ENCODE assay signal across 1 cellular context in the genomic region with DNA sequence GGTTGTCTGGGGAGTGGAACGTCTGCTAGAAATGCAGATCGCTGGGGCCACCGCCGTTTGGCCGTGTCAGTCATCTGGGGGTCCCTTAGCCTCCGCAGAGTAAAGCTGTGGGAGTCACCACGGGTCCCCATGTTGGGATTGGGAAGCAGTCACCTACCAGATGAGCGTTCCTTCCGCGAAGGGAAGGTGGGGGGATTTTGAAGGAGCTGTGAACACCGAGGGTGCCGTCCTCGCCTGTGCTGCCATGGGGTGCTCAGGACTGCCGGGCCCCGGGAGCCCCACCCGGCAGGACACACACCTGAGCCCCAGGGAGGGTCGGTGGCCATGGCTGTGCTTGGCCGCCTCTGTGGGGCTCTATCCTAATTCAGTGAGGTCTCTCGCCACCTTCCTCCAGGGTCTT.
TF ChIP-seq lines count a peak whose summit lies in the region.

No MANE protein-coding gene starts in this region.

TF ChIP-seq in H1, 55 proteins besides CTCF, POLR2A, EP300 and RAD21:
- TF ChIP-seq EGR1 (IDR thresholded peaks at IDR 0.05; ENCODE audit: borderline replicate concordance, low read depth, low read length) (no peak), TBP (IDR thresholded peaks at IDR 0.05; ENCODE audit: low read depth, low read length) (no peak), JUND (IDR thresholded peaks at IDR 0.05; ENCODE audit: low read length) (no peak), HDAC6 (IDR thresholded peaks at IDR 0.05; ENCODE audit: low read depth, low read length) (no peak), ASH2L (IDR thresholded peaks at IDR 0.05; ENCODE audit: low read length) (no peak), SUZ12 (IDR thresholded peaks at IDR 0.05; ENCODE audit: low read length) (no peak), CREB1 (IDR thresholded peaks at IDR 0.05) (no peak)
TF ChIP-seq in H1: peak in this region for 0.
